In the genomic region with DNA sequence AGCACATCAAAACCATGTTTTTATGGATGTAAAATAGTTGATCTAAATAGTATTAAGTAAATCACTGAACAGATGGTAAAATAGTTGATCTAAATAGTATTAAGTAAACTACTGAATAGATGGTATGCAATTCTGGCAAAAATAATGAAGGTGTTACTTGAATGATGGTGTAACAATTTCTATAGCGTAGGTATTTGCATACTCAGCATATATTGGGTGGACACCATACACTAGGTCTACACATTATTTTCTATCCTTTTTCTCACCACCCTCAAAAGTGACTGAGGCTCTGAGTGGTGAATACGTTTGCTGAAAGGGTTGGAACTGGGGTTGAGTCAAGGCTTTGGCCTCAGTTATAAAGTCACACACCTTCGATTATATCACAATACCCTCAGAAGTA, we compare ENCODE assay signal across 8 cellular contexts.
"Had no signal": no experiment of that assay in that cellular context is flagged by ENCODE, and none has a peak within 500 bp of the region (broad histone marks: within the 10 kb centered on the region; RNA-seq: fewer than 3 reads in every experiment).

No MANE protein-coding gene starts in this region.

- H3K27ac ChIP-seq: GM23248, HL-60 had no signal

- FAIRE-seq: H54 had no signal

- H3K9ac ChIP-seq: GM23248 had no signal

- H3K4me3 ChIP-seq: GM23248 had no signal

- DNase-seq: GM23248, GOT3, H9, HCEC 1CT, Kasumi-1, KG1 had no signal

- H2AFZ ChIP-seq: GM23248 had no signal
